In genomic region chr16:3878610-3879009, GRCh38 we compare ENCODE assay signal across 8 cellular contexts. TPM values are rescaled to one million over a fixed set of nuclear protein-coding genes. Genes with fewer than 3 reads are reported as not detected.
A peak's percentile ranks its signal among the peaks of the same experiment; 100 is the strongest.
DNase-seq lines count a peak whose midpoint lies in the region; ATAC-seq and TF ChIP-seq lines count a peak whose summit lies in the region.

No MANE protein-coding gene starts in this region.

- intact Hi-C loops in Caco-2 (cut with micrococcal nuclease; ENCODE audit: unreplicated experiment) = loop anchor here (10.0 kb wide), 1 partner anchor 184 kb away; no protein-coding TSS in a partner anchor

- no peaks in the 10 kb centered on the region for H3K27me3 ChIP-seq in Caco-2 (replicated peaks; ENCODE audit: control insufficient read depth, insufficient read depth, low read length)

- H3K27me3 Mint-ChIP-seq in Caco-2 (ENCODE audit: insufficient read depth, unreplicated experiment) (no peaks in the 10 kb centered on the region), neural crest cell (ENCODE audit: low read depth) (no peaks in the 10 kb centered on the region)

- H3K4me1 Mint-ChIP-seq in Caco-2 (ENCODE audit: low read depth, unreplicated experiment) = peaks cover 3% of the 10 kb centered on the region
- peaks cover 58% of the 10 kb centered on the region for H3K4me1 Mint-ChIP-seq in neural crest cell

- H3K4me3 Mint-ChIP-seq in Caco-2 (ENCODE audit: unreplicated experiment) = peak overlapping the region; percentile 84
- peak overlapping the region; percentile 91 for H3K4me3 Mint-ChIP-seq in neural crest cell

- DNase-seq in Caco-2 (no peak), NAMALWA (ENCODE audit: low spot score) (peak; percentile 65), dedifferentiated amniotic fluid mesenchymal stem cell (ENCODE audit: extremely low spot score) (peak; percentile 25), neural crest cell (ENCODE audit: low read depth, low spot score) (no peak), NCI-H2107 treated with DMSO at 0.1 percent for 48 hours (lab: John Stamatoyannopoulos, UW; ENCODE audit: unreplicated experiment) (no peak), GM10266 (ENCODE audit: extremely low spot score) (no peak)

- H3K4me3 ChIP-seq in Caco-2 (ENCODE audit: low read depth, low read length) = peak overlapping the region; percentile 95

- H3K4me1 ChIP-seq in Caco-2 = peaks cover 5% of the 10 kb centered on the region; the same call in 1 of the 2 replicates

- H3K9me3 ChIP-seq in Caco-2 = no peaks in the 10 kb centered on the region

- CTCF ChIA-PET in Caco-2 (lab: Charles Lee) = no interaction called here

- TSS peak; percentile 36 for BruUV-seq in Caco-2 (replicated peaks; lab: Mats Ljungman, UMichigan)

- H3K36me3 ChIP-seq in Caco-2 (ENCODE audit: control insufficient read depth, insufficient read depth, low read length) = no peaks in the 10 kb centered on the region; the same call in 1 of the 2 replicates

- TF ChIP-seq CTCF in Caco-2 (IDR thresholded peaks at IDR 0.05; ENCODE audit: insufficient read depth in 1 of 2, low read depth in 1 of 2, low read length in 1 of 2, severe bottlenecking in 1 of 2, unreplicated experiment in 1 of 2) (no peak), neural crest cell (conservative IDR thresholded peaks at IDR 0.05) (no peak), GM10266 (IDR thresholded peaks at IDR 0.05; ENCODE audit: control insufficient read depth, insufficient read depth, low read depth, missing control alignments) (no peak)

- no peak for ATAC-seq in HG03039 (IDR thresholded peaks at IDR 0.05; ENCODE audit: unreplicated experiment)
- ATAC-seq in GM18502 (IDR thresholded peaks at IDR 0.05; ENCODE audit: poor library complexity, unreplicated experiment) = no peak

- H3K36me3 Mint-ChIP-seq in Caco-2 (ENCODE audit: insufficient read depth, unreplicated experiment) (peaks cover 6% of the 10 kb centered on the region), neural crest cell (ENCODE audit: low read depth) (no peaks in the 10 kb centered on the region)

- H3K27ac Mint-ChIP-seq in Caco-2 (ENCODE audit: unreplicated experiment) (peak overlapping the region; percentile 63), neural crest cell (ENCODE audit: unreplicated experiment) (no peak overlapping the region)

- H3K9me3 Mint-ChIP-seq in Caco-2 (ENCODE audit: unreplicated experiment) (no peaks in the 10 kb centered on the region), neural crest cell (no peaks in the 10 kb centered on the region)

- POLR2A ChIA-PET in Caco-2 (lab: Charles Lee) = interaction anchor here (0.6 kb wide), 1 partner anchor 305 kb away, joined by 5 read pairs; no protein-coding TSS in a partner anchor

RNA-seq across cellular contexts. Expression of gene CREBBP, which starts 1.9 kb away (rescaled TPM):
- total RNA-seq in Caco-2 (2022) = 65.3 and 67.1 TPM in 2 replicates
- total RNA-seq in neural crest cell = 84.7 and 97.6 TPM in 2 replicates

Comparison
In these comparisons a context has a peak if more than half of its experiments do, and no peak if none do; other contexts are left out.
1. DNase-seq: peak in NAMALWA (single experiment) and dedifferentiated amniotic fluid mesenchymal stem cell (single experiment); none in Caco-2 (0 of 2), neural crest cell (single experiment), NCI-H2107 treated with DMSO at 0.1 percent for 48 hours (single experiment) and GM10266 (single experiment).